In genomic region chr15:56944485-56944884, GRCh38 we compare ENCODE assay signal across 23 cellular contexts.
"Had no signal": no experiment of that assay in that cellular context is flagged by ENCODE, and none has a peak within 500 bp of the region (broad histone marks: within the 10 kb centered on the region; RNA-seq: fewer than 3 reads in every experiment).

No MANE protein-coding gene starts in this region.

- H3K27ac Mint-ChIP-seq: IgD-negative memory B cell had no signal

- H3K27ac ChIP-seq: KMS-11, PC-9, Peyer's patch, SJCRH30 had no signal

- ATAC-seq: K562, Right ventricle myocardium inferior, SK-N-SH treated with all-trans-retinoic acid at 6 μM for 48 hours had no signal

- H3K4me3 Mint-ChIP-seq: IgD-negative memory B cell had no signal

- H3K27me3 Mint-ChIP-seq: IgD-negative memory B cell had no signal

- DNase-seq: Kasumi-1, MM.1S, NCI-H1092 treated with DMSO at 0.1 percent for 48 hours, NCI-H1436, NCI-H187, NCI-H2029, NCI-H2081 treated with DMSO at 0.1 percent for 48 hours, NCI-H2171, NCI-H226, NCI-H446, NCI-H510A, NCI-H524 treated with DMSO at 0.1 percent for 48 hours, NCI-H69, NCI-H774, PC-9, Peyer's patch, SHP77 treated with DMSO at 0.1 percent for 48 hours, SJCRH30 had no signal
